1 cellular context compared by ENCODE assay signal in the genomic region with DNA sequence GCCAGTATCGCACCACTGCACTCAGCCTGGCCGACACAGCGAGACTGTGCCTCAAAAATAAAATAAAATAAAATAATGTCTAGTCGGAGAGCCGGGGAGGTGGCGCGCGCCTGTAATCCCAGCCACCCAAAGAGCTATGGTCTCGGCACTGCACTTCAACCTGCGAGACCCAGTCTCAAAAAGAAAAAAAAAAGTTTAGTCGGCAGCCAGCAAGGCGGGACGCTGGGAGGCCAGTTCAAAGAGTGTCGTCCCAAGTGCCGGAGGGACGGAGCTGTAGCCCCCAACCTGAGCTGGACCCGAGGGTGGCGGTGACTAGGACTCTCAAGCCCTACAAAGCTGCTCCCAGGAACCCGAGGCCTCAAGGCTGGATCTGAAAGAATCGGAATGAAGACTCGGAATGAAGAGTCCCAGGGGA.
TF ChIP-seq lines count a peak whose summit lies in the region.

No MANE protein-coding gene starts in this region.

TF ChIP-seq in HepG2, 621 proteins besides CTCF, POLR2A, EP300 and RAD21 (continues in another document):
- TF ChIP-seq ZNF709 (CRISPR knock-in tag; IDR thresholded peaks at IDR 0.05) = 0 out of 2 replicates have a peak, but pooled peaks have one; percentile 40
- TF ChIP-seq ZC3H13 (CRISPR knock-in tag; IDR thresholded peaks at IDR 0.05) = peak; percentile 51; the same call in 1 of the 2 replicates
- no peak for TF ChIP-seq POGK (CRISPR knock-in tag; conservative IDR thresholded peaks at IDR 0.05)
- TF ChIP-seq PHF21A (CRISPR knock-in tag; IDR thresholded peaks at IDR 0.05) = 0 out of 2 replicates have a peak, but pooled peaks have one; percentile 31
- no peak for TF ChIP-seq ZNF44 (CRISPR knock-in tag; IDR thresholded peaks at IDR 0.05)
- TF ChIP-seq YEATS2 (CRISPR knock-in tag; IDR thresholded peaks at IDR 0.05; ENCODE audit: borderline replicate concordance) = no peak
- TF ChIP-seq NONO (IDR thresholded peaks at IDR 0.05) = no peak
- no peak for TF ChIP-seq NONO (CRISPR knock-in tag; conservative IDR thresholded peaks at IDR 0.05)
- TF ChIP-seq PRDM10 (CRISPR knock-in tag; IDR thresholded peaks at IDR 0.05; ENCODE audit: low read depth) = 0 out of 2 replicates have a peak, but pooled peaks have one; percentile 2
- TF ChIP-seq ZFP82 (CRISPR knock-in tag; IDR thresholded peaks at IDR 0.05; ENCODE audit: borderline replicate concordance) = peak; percentile 56; the same call in 1 of the 2 replicates
- peak; percentile 12; the same call in 1 of the 2 replicates for TF ChIP-seq SALL1 (CRISPR knock-in tag; IDR thresholded peaks at IDR 0.05)
- TF ChIP-seq SP140L (CRISPR knock-in tag; IDR thresholded peaks at IDR 0.05; ENCODE audit: borderline replicate concordance) = no peak
- TF ChIP-seq SMAD3 (CRISPR knock-in tag; IDR thresholded peaks at IDR 0.05) = 0 out of 2 replicates have a peak, but pooled peaks have one; percentile 15
- TF ChIP-seq PAXIP1 (CRISPR knock-in tag; conservative IDR thresholded peaks at IDR 0.05) = no peak
- TF ChIP-seq KDM5B (CRISPR knock-in tag; IDR thresholded peaks at IDR 0.05; ENCODE audit: borderline replicate concordance) = no peak
- TF ChIP-seq, protein P1, sequence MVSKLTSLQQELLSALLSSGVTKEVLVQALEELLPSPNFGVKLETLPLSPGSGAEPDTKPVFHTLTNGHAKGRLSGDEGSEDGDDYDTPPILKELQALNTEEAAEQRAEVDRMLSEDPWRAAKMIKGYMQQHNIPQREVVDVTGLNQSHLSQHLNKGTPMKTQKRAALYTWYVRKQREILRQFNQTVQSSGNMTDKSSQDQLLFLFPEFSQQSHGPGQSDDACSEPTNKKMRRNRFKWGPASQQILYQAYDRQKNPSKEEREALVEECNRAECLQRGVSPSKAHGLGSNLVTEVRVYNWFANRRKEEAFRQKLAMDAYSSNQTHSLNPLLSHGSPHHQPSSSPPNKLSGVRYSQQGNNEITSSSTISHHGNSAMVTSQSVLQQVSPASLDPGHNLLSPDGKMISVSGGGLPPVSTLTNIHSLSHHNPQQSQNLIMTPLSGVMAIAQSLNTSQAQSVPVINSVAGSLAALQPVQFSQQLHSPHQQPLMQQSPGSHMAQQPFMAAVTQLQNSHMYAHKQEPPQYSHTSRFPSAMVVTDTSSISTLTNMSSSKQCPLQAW (CRISPR knock-in tag; IDR thresholded peaks at IDR 0.05) = no peak
- TF ChIP-seq ZNF383 (CRISPR knock-in tag; IDR thresholded peaks at IDR 0.05; ENCODE audit: borderline replicate concordance) = no peak
- TF ChIP-seq ZSCAN12 (CRISPR knock-in tag; IDR thresholded peaks at IDR 0.05) = no peak
- no peak for TF ChIP-seq ZBTB10 (CRISPR knock-in tag; IDR thresholded peaks at IDR 0.05; ENCODE audit: borderline replicate concordance)
- no peak for TF ChIP-seq NFIC (IDR thresholded peaks at IDR 0.05; ENCODE audit: low read length)
- TF ChIP-seq ZNF816 (CRISPR knock-in tag; IDR thresholded peaks at IDR 0.05; ENCODE audit: borderline replicate concordance) = 0 out of 2 replicates have a peak, but pooled peaks have one; percentile 1
- no peak for TF ChIP-seq TAF15 (IDR thresholded peaks at IDR 0.05; ENCODE audit: low read depth, low read length, poor library complexity, severe bottlenecking)
- TF ChIP-seq ZNF501 (CRISPR knock-in tag; IDR thresholded peaks at IDR 0.05) = peak; percentile 19; the same call in 1 of the 2 replicates
- TF ChIP-seq, protein P2, sequence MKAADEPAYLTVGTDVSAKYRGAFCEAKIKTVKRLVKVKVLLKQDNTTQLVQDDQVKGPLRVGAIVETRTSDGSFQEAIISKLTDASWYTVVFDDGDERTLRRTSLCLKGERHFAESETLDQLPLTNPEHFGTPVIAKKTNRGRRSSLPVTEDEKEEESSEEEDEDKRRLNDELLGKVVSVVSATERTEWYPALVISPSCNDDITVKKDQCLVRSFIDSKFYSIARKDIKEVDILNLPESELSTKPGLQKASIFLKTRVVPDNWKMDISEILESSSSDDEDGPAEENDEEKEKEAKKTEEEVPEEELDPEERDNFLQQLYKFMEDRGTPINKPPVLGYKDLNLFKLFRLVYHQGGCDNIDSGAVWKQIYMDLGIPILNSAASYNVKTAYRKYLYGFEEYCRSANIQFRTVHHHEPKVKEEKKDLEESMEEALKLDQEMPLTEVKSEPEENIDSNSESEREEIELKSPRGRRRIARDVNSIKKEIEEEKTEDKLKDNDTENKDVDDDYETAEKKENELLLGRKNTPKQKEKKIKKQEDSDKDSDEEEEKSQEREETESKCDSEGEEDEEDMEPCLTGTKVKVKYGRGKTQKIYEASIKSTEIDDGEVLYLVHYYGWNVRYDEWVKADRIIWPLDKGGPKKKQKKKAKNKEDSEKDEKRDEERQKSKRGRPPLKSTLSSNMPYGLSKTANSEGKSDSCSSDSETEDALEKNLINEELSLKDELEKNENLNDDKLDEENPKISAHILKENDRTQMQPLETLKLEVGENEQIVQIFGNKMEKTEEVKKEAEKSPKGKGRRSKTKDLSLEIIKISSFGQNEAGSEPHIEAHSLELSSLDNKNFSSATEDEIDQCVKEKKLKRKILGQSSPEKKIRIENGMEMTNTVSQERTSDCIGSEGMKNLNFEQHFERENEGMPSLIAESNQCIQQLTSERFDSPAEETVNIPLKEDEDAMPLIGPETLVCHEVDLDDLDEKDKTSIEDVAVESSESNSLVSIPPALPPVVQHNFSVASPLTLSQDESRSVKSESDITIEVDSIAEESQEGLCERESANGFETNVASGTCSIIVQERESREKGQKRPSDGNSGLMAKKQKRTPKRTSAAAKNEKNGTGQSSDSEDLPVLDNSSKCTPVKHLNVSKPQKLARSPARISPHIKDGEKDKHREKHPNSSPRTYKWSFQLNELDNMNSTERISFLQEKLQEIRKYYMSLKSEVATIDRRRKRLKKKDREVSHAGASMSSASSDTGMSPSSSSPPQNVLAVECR (CRISPR knock-in tag; IDR thresholded peaks at IDR 0.05; ENCODE audit: borderline replicate concordance) = no peak
- TF ChIP-seq NRL (CRISPR knock-in tag; IDR thresholded peaks at IDR 0.05; ENCODE audit: borderline replicate concordance) = 0 out of 2 replicates have a peak, but pooled peaks have one; percentile 39
- 0 out of 2 replicates have a peak, but pooled peaks have one; percentile 48 for TF ChIP-seq ZNF703 (CRISPR knock-in tag; IDR thresholded peaks at IDR 0.05; ENCODE audit: borderline replicate concordance)
- no peak for TF ChIP-seq ZNF12 (CRISPR knock-in tag; IDR thresholded peaks at IDR 0.05)
- TF ChIP-seq PRPF4 (IDR thresholded peaks at IDR 0.05; ENCODE audit: low read depth, low read length, poor library complexity, severe bottlenecking) = no peak
- no peak for TF ChIP-seq ZNF556 (CRISPR knock-in tag; IDR thresholded peaks at IDR 0.05; ENCODE audit: borderline replicate concordance)
- no peak for TF ChIP-seq FOXM1 (CRISPR knock-in tag; IDR thresholded peaks at IDR 0.05)
- TF ChIP-seq ZBTB3 (CRISPR knock-in tag; IDR thresholded peaks at IDR 0.05; ENCODE audit: borderline replicate concordance, low read depth) = 0 out of 2 replicates have a peak, but pooled peaks have one; percentile 9
- TF ChIP-seq HBP1 (CRISPR knock-in tag; IDR thresholded peaks at IDR 0.05; ENCODE audit: low read depth) = peak; percentile 51; the same call in 1 of the 2 replicates
